In the genomic region with DNA sequence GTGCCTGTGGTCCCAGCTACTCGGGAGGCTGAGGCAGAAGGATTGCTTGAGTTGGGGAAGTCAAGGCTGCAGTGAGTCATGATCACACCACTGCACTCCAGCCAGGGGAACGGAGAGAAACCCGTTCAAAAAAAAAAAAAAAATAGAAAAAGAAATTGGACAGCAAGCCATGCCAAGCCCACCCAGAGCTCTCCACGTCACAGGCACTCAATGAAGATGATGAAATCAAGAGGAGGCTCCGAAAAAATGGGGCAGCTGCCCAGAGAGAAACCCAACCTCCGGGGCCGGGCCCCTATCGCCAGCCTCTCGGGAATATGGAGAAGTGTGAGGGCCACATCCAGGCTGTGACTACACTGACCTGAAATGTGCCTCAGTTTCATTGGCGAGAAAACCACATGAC, we compare ENCODE assay signal across 11 cellular contexts. TPM values are rescaled to one million over a fixed set of nuclear protein-coding genes. Genes with fewer than 3 reads are reported as not detected.
DNase-seq lines count a peak whose midpoint lies in the region; ATAC-seq and TF ChIP-seq lines count a peak whose summit lies in the region.
"Had no signal": no experiment of that assay in that cellular context is flagged by ENCODE, and none has a peak within 500 bp of the region (broad histone marks: within the 10 kb centered on the region; RNA-seq: fewer than 3 reads in every experiment).

No MANE protein-coding gene starts in this region.

- H3K36me3 ChIP-seq in lung (ENCODE audit: control insufficient read depth in 2 of 2, insufficient read depth in 2 of 2, low read length in 2 of 2), result peaks cover 0 to 14% of the 10 kb centered on the region in 2 donors
- peaks cover 0 to 64% (median 0%) of the 10 kb centered on the region in 3 donors for H3K36me3 ChIP-seq in tibial nerve
- H3K36me3 ChIP-seq: prostate gland had no signal

- H3K4me3 ChIP-seq in choroid plexus epithelial cell (ENCODE audit: low read depth, low read length) (no peak overlapping the region), lung (no peak overlapping the region), tibial nerve (no peak overlapping the region)
- H3K4me3 ChIP-seq: prostate gland had no signal

- peak in 1 of 2 donors; percentile 66 for TF ChIP-seq EP300 in tibial nerve (IDR thresholded peaks at IDR 0.05)

- DNase-seq in activated CD8-positive, alpha-beta memory T cell treated with anti-CD3 and anti-CD28 coated beads, Interleukin-2, amount 10 ng/mL, durations not matched to agents 7 days and 5 days, result no peak
- no peak for DNase-seq in activated CD8-positive, alpha-beta memory T cell treated with anti-CD3 and anti-CD28 coated beads, Interleukin-2, amount 50 U/mL, for 48 hours
- peak; percentile 35 for DNase-seq in choroid plexus epithelial cell (ENCODE audit: low read depth)
- DNase-seq in lung (ENCODE audit: low spot score), result peak; percentile 61
- DNase-seq in tibial nerve (ENCODE audit: low spot score in 2 of 2), result peak; percentile 66 to 84
- DNase-seq in GF-D8 (lab: John Stamatoyannopoulos, UW), result no peak
- no peak for DNase-seq in NCI-H510A treated with DMSO at 0.1 percent for 48 hours (lab: John Stamatoyannopoulos, UW)
- DNase-seq: H9, MM.1S had no signal

- TF ChIP-seq POLR2A in tibial nerve (IDR thresholded peaks at IDR 0.05), result no peak

- no peak for ATAC-seq in activated CD8-positive, alpha-beta memory T cell treated with anti-CD3 and anti-CD28 coated beads, Interleukin-2, amount 10 ng/mL, durations not matched to agents 7 days and 5 days
- ATAC-seq in lung (ENCODE audit: insufficient read depth, low FRiP score) (no peak), GM21576 (IDR thresholded peaks at IDR 0.05; ENCODE audit: unreplicated experiment) (no peak)

- peaks cover 0 to 22% of the 10 kb centered on the region in 2 donors for H3K4me1 ChIP-seq in lung (ENCODE audit: control insufficient read depth in 2 of 2, insufficient read depth in 2 of 2, low read length in 2 of 2)
- peaks cover 3 to 57% (median 31%) of the 10 kb centered on the region in 4 donors for H3K4me1 ChIP-seq in tibial nerve

- no peaks in the 10 kb centered on the region for H3K9me3 Mint-ChIP-seq in activated CD8-positive, alpha-beta memory T cell treated with anti-CD3 and anti-CD28 coated beads, Interleukin-2, amount 10 ng/mL, durations not matched to agents 7 days and 5 days (ENCODE audit: low read depth)
- H3K9me3 Mint-ChIP-seq: H9 had no signal

- H3K4me3 Mint-ChIP-seq in activated CD8-positive, alpha-beta memory T cell treated with anti-CD3 and anti-CD28 coated beads, Interleukin-2, amount 10 ng/mL, durations not matched to agents 7 days and 5 days, result no peak overlapping the region
- H3K4me3 Mint-ChIP-seq: H9 had no signal

- no peak for TF ChIP-seq CTCF in choroid plexus epithelial cell (conservative IDR thresholded peaks at IDR 0.05; ENCODE audit: low read depth, low read length)
- no peak for TF ChIP-seq CTCF in lung (IDR thresholded peaks at IDR 0.05; ENCODE audit: control extremely low read depth, extremely low read depth)
- no peak for TF ChIP-seq CTCF in tibial nerve (IDR thresholded peaks at IDR 0.05)

- CTCF ChIA-PET in activated CD8-positive, alpha-beta memory T cell treated with anti-CD3 and anti-CD28 coated beads, Interleukin-2, amount 10 ng/mL, durations not matched to agents 7 days and 5 days (lab: Charles Lee), result interaction anchor here (1.2 to 7.2 kb wide), 5 partner anchors 13 to 413 kb away, joined by 4 to 94 read pairs (median 13); no protein-coding TSS in a partner anchor

- peak overlapping the region in 1 of 2 donors; percentile 37 for H3K27ac ChIP-seq in lung (ENCODE audit: low read depth in 1 of 2, low read length in 1 of 2)
- H3K27ac ChIP-seq in tibial nerve, result peak overlapping the region; percentile 52 to 91 (median 70)

- H3K4me1 Mint-ChIP-seq in activated CD8-positive, alpha-beta memory T cell treated with anti-CD3 and anti-CD28 coated beads, Interleukin-2, amount 10 ng/mL, durations not matched to agents 7 days and 5 days, result peaks cover 44% of the 10 kb centered on the region

- H3K27me3 ChIP-seq in lung (ENCODE audit: control insufficient read depth, insufficient read depth) (no peaks in the 10 kb centered on the region), tibial nerve (no peaks in the 10 kb centered on the region)

- no peaks in the 10 kb centered on the region for H3K27me3 Mint-ChIP-seq in activated CD8-positive, alpha-beta memory T cell treated with anti-CD3 and anti-CD28 coated beads, Interleukin-2, amount 10 ng/mL, durations not matched to agents 7 days and 5 days

- H3K36me3 Mint-ChIP-seq in activated CD8-positive, alpha-beta memory T cell treated with anti-CD3 and anti-CD28 coated beads, Interleukin-2, amount 10 ng/mL, durations not matched to agents 7 days and 5 days, result peaks cover 15% of the 10 kb centered on the region

- no peaks in the 10 kb centered on the region for H3K9me3 ChIP-seq in lung (ENCODE audit: control insufficient read depth in 2 of 2, insufficient read depth in 1 of 2, low read length in 1 of 2)
- H3K9me3 ChIP-seq in tibial nerve, result no peaks in the 10 kb centered on the region
- H3K9me3 ChIP-seq: prostate gland had no signal

- 60 to 68% methylated on average over 10 of the region's 10 CpGs for WGBS in lung, 2 donors
- 63 to 71% methylated on average over 10 of the region's 10 CpGs for WGBS in tibial nerve, 2 donors

- peak overlapping the region; percentile 41 for H3K27ac Mint-ChIP-seq in activated CD8-positive, alpha-beta memory T cell treated with anti-CD3 and anti-CD28 coated beads, Interleukin-2, amount 10 ng/mL, durations not matched to agents 7 days and 5 days

RNA-seq across cellular contexts. Expression of a gene that starts 40.0 kb away (rescaled TPM):
- total RNA-seq in activated CD8-positive, alpha-beta memory T cell treated with anti-CD3 and anti-CD28 coated beads, Interleukin-2, amount 10 ng/mL, durations not matched to agents 7 days and 5 days, result 100 to 1,000 TPM; 105 to 152 TPM
- total RNA-seq in lung (10 to 100 TPM; 36.1 to 41.7 TPM), tibial nerve (100 to 1,000 TPM in 2 of 4 donors, 10 to 100 TPM in 2; 95.7 to 146 (median 98.8) TPM)
- polyA plus RNA-seq in lung, result 10 to 100 TPM; 28.8 to 36.2 TPM

Comparison
In these comparisons a context has a peak if more than half of its experiments do, and no peak if none do; other contexts are left out.
1. DNase-seq: peak in choroid plexus epithelial cell (single experiment), lung (single experiment) and tibial nerve (2 of 2); none in activated CD8-positive, alpha-beta memory T cell treated with anti-CD3 and anti-CD28 coated beads, Interleukin-2, amount 10 ng/mL, durations not matched to agents 7 days and 5 days (single experiment), activated CD8-positive, alpha-beta memory T cell treated with anti-CD3 and anti-CD28 coated beads, Interleukin-2, amount 50 U/mL, for 48 hours (single experiment), GF-D8 (single experiment) and NCI-H510A treated with DMSO at 0.1 percent for 48 hours (single experiment).